20 cellular contexts compared by ENCODE assay signal in genomic region chr9:92638621-92639101, GRCh38. TPM values are rescaled to one million over a fixed set of nuclear protein-coding genes. Genes with fewer than 3 reads are reported as not detected.
A peak's percentile ranks its signal among the peaks of the same experiment; 100 is the strongest.
DNase-seq lines count a peak whose midpoint lies in the region; ATAC-seq and TF ChIP-seq lines count a peak whose summit lies in the region.
"Had no signal": no experiment of that assay in that cellular context is flagged by ENCODE, and none has a peak within 500 bp of the region (broad histone marks: within the 10 kb centered on the region; RNA-seq: fewer than 3 reads in every experiment).

No MANE protein-coding gene starts in this region.

- H3K4me3 Mint-ChIP-seq in activated CD8-positive, alpha-beta memory T cell treated with anti-CD3 and anti-CD28 coated beads, Interleukin-2, amount 10 ng/mL, durations not matched to agents 7 days and 5 days: no peak overlapping the region
- no peak overlapping the region for H3K4me3 Mint-ChIP-seq in central memory CD8-positive, alpha-beta T cell
- no peak overlapping the region for H3K4me3 Mint-ChIP-seq in type B pancreatic cell
- no peak overlapping the region for H3K4me3 Mint-ChIP-seq in activated CD4-positive, alpha-beta T cell treated with anti-CD3 and anti-CD28 coated beads for 36 hours
- H3K4me3 Mint-ChIP-seq: CD4-positive, CD25-positive, alpha-beta regulatory T cell had no signal

- H3K27ac Mint-ChIP-seq in activated CD8-positive, alpha-beta memory T cell treated with anti-CD3 and anti-CD28 coated beads, Interleukin-2, amount 10 ng/mL, durations not matched to agents 7 days and 5 days: no peak overlapping the region
- H3K27ac Mint-ChIP-seq in central memory CD8-positive, alpha-beta T cell (ENCODE audit: low read depth): peak overlapping the region; percentile 29
- H3K27ac Mint-ChIP-seq in type B pancreatic cell: no peak overlapping the region
- no peak overlapping the region for H3K27ac Mint-ChIP-seq in activated CD4-positive, alpha-beta T cell treated with anti-CD3 and anti-CD28 coated beads for 36 hours
- H3K27ac Mint-ChIP-seq: CD4-positive, CD25-positive, alpha-beta regulatory T cell had no signal

- POLR2A ChIA-PET in activated CD4-positive, alpha-beta T cell treated with anti-CD3 and anti-CD28 coated beads for 36 hours (lab: Charles Lee): no interaction called here

- H3K36me3 Mint-ChIP-seq in activated CD8-positive, alpha-beta memory T cell treated with anti-CD3 and anti-CD28 coated beads, Interleukin-2, amount 10 ng/mL, durations not matched to agents 7 days and 5 days: peaks cover 22% of the 10 kb centered on the region
- peaks cover 35% of the 10 kb centered on the region for H3K36me3 Mint-ChIP-seq in central memory CD8-positive, alpha-beta T cell (ENCODE audit: insufficient read depth)
- peaks cover 10% of the 10 kb centered on the region for H3K36me3 Mint-ChIP-seq in type B pancreatic cell
- peaks cover 39% of the 10 kb centered on the region for H3K36me3 Mint-ChIP-seq in activated CD4-positive, alpha-beta T cell treated with anti-CD3 and anti-CD28 coated beads for 36 hours (ENCODE audit: low read depth)

- ATAC-seq in activated CD8-positive, alpha-beta memory T cell treated with anti-CD3 and anti-CD28 coated beads, Interleukin-2, amount 10 ng/mL, durations not matched to agents 7 days and 5 days: no peak
- ATAC-seq in central memory CD8-positive, alpha-beta T cell (replicated peaks; ENCODE audit: extremely low read depth, poor library complexity, severe bottlenecking): no peak
- ATAC-seq in sciatic nerve: no peak
- ATAC-seq in activated CD4-positive, alpha-beta T cell treated with anti-CD3 and anti-CD28 coated beads for 36 hours: no peak

- CTCF ChIA-PET in activated CD8-positive, alpha-beta memory T cell treated with anti-CD3 and anti-CD28 coated beads, Interleukin-2, amount 10 ng/mL, durations not matched to agents 7 days and 5 days (lab: Charles Lee): interaction anchor here (1.0 kb wide), 1 partner anchor 499 kb away, joined by 7 read pairs; no protein-coding TSS in a partner anchor
- CTCF ChIA-PET in activated CD4-positive, alpha-beta T cell treated with anti-CD3 and anti-CD28 coated beads for 36 hours (lab: Charles Lee): no interaction called here

- TF ChIP-seq CTCF in type B pancreatic cell (conservative IDR thresholded peaks at IDR 0.05): no peak

- peak; percentile 35 for DNase-seq in activated CD8-positive, alpha-beta memory T cell treated with anti-CD3 and anti-CD28 coated beads, Interleukin-2, amount 10 ng/mL, durations not matched to agents 7 days and 5 days
- DNase-seq in activated CD8-positive, alpha-beta memory T cell treated with anti-CD3 and anti-CD28 coated beads for 24 hours: no peak
- DNase-seq in central memory CD8-positive, alpha-beta T cell (ENCODE audit: low spot score in 2 of 2): no peak
- DNase-seq in sciatic nerve (ENCODE audit: low spot score) (peak; percentile 49), type B pancreatic cell (ENCODE audit: extremely low spot score, unreplicated experiment) (peak; percentile 51), GM19240 (ENCODE audit: insufficient read length, low spot score) (no peak)
- DNase-seq in stimulated activated naive CD4-positive, alpha-beta T cell treated with Interleukin-2 at 50 U/mL for 16 hours (lab: John Stamatoyannopoulos, UW): no peak
- DNase-seq in activated CD4-positive, alpha-beta T cell treated with anti-CD3 and anti-CD28 coated beads for 36 hours: no peak
- DNase-seq: 8988T; Calu3; CD4-positive, CD25-positive, alpha-beta regulatory T cell; DND-41; GDM1; GOT3; NCI-H146; NCI-H2107; NCI-H69; NK-92 treated with Interleukin-12 subunit alpha and Interleukin-12 subunit beta, amount 100 ng/mL, for 24 hours; OCI-M1; RPMI8226 had no signal

- H3K9me3 Mint-ChIP-seq in activated CD8-positive, alpha-beta memory T cell treated with anti-CD3 and anti-CD28 coated beads, Interleukin-2, amount 10 ng/mL, durations not matched to agents 7 days and 5 days (ENCODE audit: low read depth): no peaks in the 10 kb centered on the region
- H3K9me3 Mint-ChIP-seq in central memory CD8-positive, alpha-beta T cell: no peaks in the 10 kb centered on the region
- no peaks in the 10 kb centered on the region for H3K9me3 Mint-ChIP-seq in type B pancreatic cell
- H3K9me3 Mint-ChIP-seq in activated CD4-positive, alpha-beta T cell treated with anti-CD3 and anti-CD28 coated beads for 36 hours (ENCODE audit: low read depth): no peaks in the 10 kb centered on the region
- H3K9me3 Mint-ChIP-seq: CD4-positive, CD25-positive, alpha-beta regulatory T cell had no signal

- intact Hi-C loops in sciatic nerve (cut with DNase I): loop anchor here (10.0 kb wide), 1 partner anchor 314 kb away; the partner anchor contains the start of genes CENPP and NOL8
- intact Hi-C loops in activated CD4-positive, alpha-beta T cell treated with anti-CD3 and anti-CD28 coated beads for 36 hours (cut with DNase I, micrococcal nuclease): loop anchor here in 1 of 2 experiments (10.0 kb wide), 2 partner anchors 314 to 344 kb away; partner anchors contain the start of genes CENPP, IARS1 and NOL8

- H3K4me1 Mint-ChIP-seq in activated CD8-positive, alpha-beta memory T cell treated with anti-CD3 and anti-CD28 coated beads, Interleukin-2, amount 10 ng/mL, durations not matched to agents 7 days and 5 days: no peaks in the 10 kb centered on the region
- H3K4me1 Mint-ChIP-seq in central memory CD8-positive, alpha-beta T cell: no peaks in the 10 kb centered on the region
- H3K4me1 Mint-ChIP-seq in type B pancreatic cell (ENCODE audit: unreplicated experiment): peaks cover 7% of the 10 kb centered on the region
- H3K4me1 Mint-ChIP-seq in activated CD4-positive, alpha-beta T cell treated with anti-CD3 and anti-CD28 coated beads for 36 hours: no peaks in the 10 kb centered on the region

- no peaks in the 10 kb centered on the region for H3K27me3 Mint-ChIP-seq in activated CD8-positive, alpha-beta memory T cell treated with anti-CD3 and anti-CD28 coated beads, Interleukin-2, amount 10 ng/mL, durations not matched to agents 7 days and 5 days
- H3K27me3 Mint-ChIP-seq in central memory CD8-positive, alpha-beta T cell: no peaks in the 10 kb centered on the region
- H3K27me3 Mint-ChIP-seq in type B pancreatic cell: no peaks in the 10 kb centered on the region
- H3K27me3 Mint-ChIP-seq in activated CD4-positive, alpha-beta T cell treated with anti-CD3 and anti-CD28 coated beads for 36 hours: no peaks in the 10 kb centered on the region
- H3K27me3 Mint-ChIP-seq: CD4-positive, CD25-positive, alpha-beta regulatory T cell had no signal

RNA-seq across cellular contexts. Expression of gene IPPK, which starts 31.3 kb away (rescaled TPM):
- total RNA-seq in activated CD8-positive, alpha-beta memory T cell treated with anti-CD3 and anti-CD28 coated beads, Interleukin-2, amount 10 ng/mL, durations not matched to agents 7 days and 5 days: 10 to 100 TPM; 11.4 to 15.1 TPM
- total RNA-seq in sciatic nerve: 10.7 TPM
- 8.1 and 11.6 TPM in 2 replicates for total RNA-seq in type B pancreatic cell (ENCODE audit: low replicate concordance)
- total RNA-seq in activated CD4-positive, alpha-beta T cell treated with anti-CD3 and anti-CD28 coated beads for 36 hours: 10 to 100 TPM in 1 of 2 experiments, 1 to 10 TPM in 1; 9.9 to 12.2 TPM

Comparison
In these comparisons a context has a peak if more than half of its experiments do, and no peak if none do; other contexts are left out.
1. DNase-seq: peak in activated CD8-positive, alpha-beta memory T cell treated with anti-CD3 and anti-CD28 coated beads, Interleukin-2, amount 10 ng/mL, durations not matched to agents 7 days and 5 days (single experiment), sciatic nerve (single experiment) and type B pancreatic cell (single experiment); none in activated CD8-positive, alpha-beta memory T cell treated with anti-CD3 and anti-CD28 coated beads for 24 hours (single experiment), central memory CD8-positive, alpha-beta T cell (0 of 2), GM19240 (single experiment), stimulated activated naive CD4-positive, alpha-beta T cell treated with Interleukin-2 at 50 U/mL for 16 hours (single experiment) and activated CD4-positive, alpha-beta T cell treated with anti-CD3 and anti-CD28 coated beads for 36 hours (single experiment).